Comparison of ENCODE assay signal across 23 cellular contexts in the genomic region with DNA sequence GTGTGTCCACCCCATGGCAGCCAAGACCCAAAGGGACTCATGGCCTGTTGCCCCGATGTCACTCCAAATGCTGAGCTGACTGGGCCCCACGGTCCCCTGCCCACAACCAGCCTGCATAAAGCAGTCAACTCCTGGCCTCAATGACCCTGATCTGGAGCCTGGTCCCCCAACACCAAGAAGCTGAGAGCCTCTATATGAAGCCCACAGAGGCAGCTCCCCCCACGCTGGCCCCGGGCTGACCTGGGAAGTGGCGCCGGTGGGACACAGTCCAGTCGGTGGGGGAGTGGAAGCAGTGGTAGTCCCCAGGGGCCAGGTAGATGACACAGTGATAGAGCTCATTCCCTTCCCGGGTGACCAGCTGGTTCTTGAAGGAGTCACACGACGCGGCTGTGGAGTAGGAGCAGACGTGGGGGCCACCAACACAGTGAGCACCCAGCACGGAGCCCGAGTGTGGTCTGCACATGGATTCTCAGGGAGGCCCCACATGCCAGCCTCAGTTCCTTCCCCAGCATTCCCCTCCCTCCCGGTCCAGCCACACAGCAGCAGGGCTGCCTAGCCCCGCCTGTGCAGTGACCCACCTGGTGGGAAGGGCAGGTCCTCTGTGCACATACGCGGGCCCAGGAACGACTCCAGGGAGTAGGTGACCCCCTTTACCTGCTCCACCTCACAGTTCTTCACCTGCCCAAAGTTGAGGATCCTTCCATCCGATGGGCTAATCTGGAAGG. TPM values are rescaled to one million over a fixed set of nuclear protein-coding genes. Genes with fewer than 3 reads are reported as not detected.
DNase-seq lines count a peak whose midpoint lies in the region; ATAC-seq, FAIRE-seq and TF ChIP-seq lines count a peak whose summit lies in the region.
"Had no signal": no experiment of that assay in that cellular context is flagged by ENCODE, and none has a peak within 500 bp of the region (broad histone marks: within the 10 kb centered on the region; RNA-seq: fewer than 3 reads in every experiment).

No MANE protein-coding gene starts in this region.

- H3K27ac ChIP-seq in HepG2 (ENCODE audit: extremely low read length, insufficient read depth, low read length) (no peak overlapping the region), right lobe of liver (no peak overlapping the region)
- H3K27ac ChIP-seq: C4-2B, coronary artery, neural progenitor cell, transverse colon had no signal

- H3K27ac Mint-ChIP-seq in activated CD8-positive, alpha-beta T cell treated with anti-CD3 and anti-CD28 coated beads, Interleukin-2, amount 10 ng/mL, durations not matched to agents 7 days and 5 days, result peak overlapping the region; percentile 49
- peak overlapping the region in 5 of 6 donors; percentile 69 to 89 (median 84) for H3K27ac Mint-ChIP-seq in immature natural killer cell
- no peak overlapping the region for H3K27ac Mint-ChIP-seq in type B pancreatic cell
- H3K27ac Mint-ChIP-seq: memory B cell had no signal

- intact Hi-C loops in HepG2 (cut with micrococcal nuclease; ENCODE audit: unreplicated experiment), result no loop called here
- intact Hi-C loops in right lobe of liver (cut with DNase I), result loop anchor here in 1 of 2 donors (10.0 kb wide), 1 partner anchor 56 kb away; no protein-coding TSS in a partner anchor

- H3K4me3 ChIP-seq in HepG2 (replicated peaks in 1 of 3; ENCODE audit: insufficient read depth in 1 of 3, low read depth in 2 of 3, low read length in 3 of 3), result no peak overlapping the region
- H3K4me3 ChIP-seq in right lobe of liver, result no peak overlapping the region
- H3K4me3 ChIP-seq: coronary artery, GM23338, neural progenitor cell, transverse colon had no signal

- H3K36me3 ChIP-seq in HepG2 (replicated peaks in 1 of 2; ENCODE audit: control insufficient read depth in 1 of 2, insufficient read depth in 2 of 2, low read length in 2 of 2) (peaks cover 31 to 49% of the 10 kb centered on the region in 2 experiments; a peak in 4 of 5 replicates), right lobe of liver (peaks cover 0 to 44% (median 10%) of the 10 kb centered on the region in 4 donors)
- H3K36me3 ChIP-seq: neural progenitor cell had no signal

- no peak for TF ChIP-seq POLR2A in HepG2 (IDR thresholded peaks at IDR 0.05; ENCODE audit: insufficient read depth in 1 of 2, low read depth in 2 of 2, low read length in 2 of 2)
- TF ChIP-seq POLR2A in right lobe of liver (IDR thresholded peaks at IDR 0.05), result no peak

- peaks cover 16% of the 10 kb centered on the region for H3K79me2 ChIP-seq in HepG2 (ENCODE audit: insufficient read depth, low read length)

- H3K9me3 ChIP-seq in HepG2 (ENCODE audit: low read length) (no peaks in the 10 kb centered on the region), right lobe of liver (no peaks in the 10 kb centered on the region)
- H3K9me3 ChIP-seq: transverse colon had no signal

- H3K36me3 Mint-ChIP-seq in activated CD8-positive, alpha-beta T cell treated with anti-CD3 and anti-CD28 coated beads, Interleukin-2, amount 10 ng/mL, durations not matched to agents 7 days and 5 days (ENCODE audit: low read depth), result peaks cover 20% of the 10 kb centered on the region
- H3K36me3 Mint-ChIP-seq in immature natural killer cell, result peaks cover 0 to 3% (median 0%) of the 10 kb centered on the region in 3 donors
- H3K36me3 Mint-ChIP-seq in type B pancreatic cell, result peaks cover 3% of the 10 kb centered on the region

- TF ChIP-seq CTCF in HepG2 (CRISPR knock-in tag; IDR thresholded peaks at IDR 0.05) (no peak), right lobe of liver (IDR thresholded peaks at IDR 0.05) (no peak), type B pancreatic cell (conservative IDR thresholded peaks at IDR 0.05) (no peak)

- H3K27me3 Mint-ChIP-seq in activated CD8-positive, alpha-beta T cell treated with anti-CD3 and anti-CD28 coated beads, Interleukin-2, amount 10 ng/mL, durations not matched to agents 7 days and 5 days (ENCODE audit: low read depth), result no peaks in the 10 kb centered on the region
- H3K27me3 Mint-ChIP-seq in immature natural killer cell (ENCODE audit: low read depth in 3 of 3) (peaks cover 6 to 19% (median 6%) of the 10 kb centered on the region in 3 donors), type B pancreatic cell (no peaks in the 10 kb centered on the region)
- H3K27me3 Mint-ChIP-seq: memory B cell, T-helper 17 cell had no signal

- H3K4me3 Mint-ChIP-seq in activated CD8-positive, alpha-beta T cell treated with anti-CD3 and anti-CD28 coated beads, Interleukin-2, amount 10 ng/mL, durations not matched to agents 7 days and 5 days, result no peak overlapping the region
- H3K4me3 Mint-ChIP-seq in immature natural killer cell, result no peak overlapping the region
- no peak overlapping the region for H3K4me3 Mint-ChIP-seq in type B pancreatic cell
- H3K4me3 Mint-ChIP-seq: GM23338, memory B cell, neural progenitor cell had no signal

- TF ChIP-seq RAD21 in HepG2 (CRISPR knock-in tag; IDR thresholded peaks at IDR 0.05), result no peak

- CTCF ChIA-PET in HepG2 (lab: Yijun Ruan, JAX; ENCODE audit: low intra/inter-chr PET ratio, low total read pairs), result no interaction called here
- CTCF ChIA-PET in activated CD8-positive, alpha-beta T cell treated with anti-CD3 and anti-CD28 coated beads, Interleukin-2, amount 10 ng/mL, durations not matched to agents 7 days and 5 days (lab: Charles Lee), result interaction anchor here (1.5 to 2.4 kb wide), 2 partner anchors 9 to 64 kb away, joined by 4 to 5 read pairs; no protein-coding TSS in a partner anchor

- in situ Hi-C loops in HepG2 (cut with HindIII; ENCODE audit: extremely low pct_ligation_motif_present, low pct_unique_long_range_greater_than_20kb), result no loop called here

- ATAC-seq in HepG2, result no peak
- ATAC-seq in right lobe of liver, result no peak
- ATAC-seq in activated CD8-positive, alpha-beta T cell treated with anti-CD3 and anti-CD28 coated beads, Interleukin-2, amount 10 ng/mL, durations not matched to agents 7 days and 5 days, result no peak
- ATAC-seq in GM21619 (IDR thresholded peaks at IDR 0.05; ENCODE audit: unreplicated experiment), result no peak
- ATAC-seq: GM23338, T-helper 17 cell had no signal

- peaks cover 14% of the 10 kb centered on the region for H3K4me1 Mint-ChIP-seq in activated CD8-positive, alpha-beta T cell treated with anti-CD3 and anti-CD28 coated beads, Interleukin-2, amount 10 ng/mL, durations not matched to agents 7 days and 5 days (ENCODE audit: low read depth)
- H3K4me1 Mint-ChIP-seq in immature natural killer cell (peaks cover 13 to 25% of the 10 kb centered on the region in 2 donors), type B pancreatic cell (ENCODE audit: unreplicated experiment) (peaks cover 15% of the 10 kb centered on the region)

- H3K4me1 ChIP-seq in HepG2 (ENCODE audit: insufficient read depth, low read length) (peaks cover 21% of the 10 kb centered on the region), right lobe of liver (peaks cover 0 to under 1% (median 0%) of the 10 kb centered on the region in 4 donors)

- peaks cover 13% of the 10 kb centered on the region; the same call in 1 of the 2 replicates for H4K20me1 ChIP-seq in HepG2 (ENCODE audit: insufficient read depth, low read length)

- TF ChIP-seq EP300 in HepG2 (IDR thresholded peaks at IDR 0.05; ENCODE audit: low read depth in 2 of 2, low read length in 2 of 2) (no peak), HepG2 (CRISPR knock-in tag; IDR thresholded peaks at IDR 0.05; ENCODE audit: borderline replicate concordance) (no peak)

- no peak overlapping the region for H3K9ac ChIP-seq in HepG2 (ENCODE audit: insufficient read depth, low read depth, low read length)
- H3K9ac ChIP-seq: neural progenitor cell had no signal

- H2AFZ ChIP-seq in HepG2 (ENCODE audit: low read length), result no peak overlapping the region
- H2AFZ ChIP-seq: GM23338, neural progenitor cell had no signal

- no TSS peak for BruUV-seq in HepG2 (replicated peaks; lab: Mats Ljungman, UMichigan)

- no peak for FAIRE-seq in HepG2 (lab: Jason Lieb, UNC)
- FAIRE-seq: small intestine, TTC549 had no signal

- POLR2A ChIA-PET in HepG2 (lab: Yijun Ruan, JAX), result interaction anchor here (1.1 kb wide), 1 partner anchor 10 kb away, joined by 3 read pairs; no protein-coding TSS in a partner anchor
- POLR2A ChIA-PET in activated CD8-positive, alpha-beta T cell treated with anti-CD3 and anti-CD28 coated beads, Interleukin-2, amount 10 ng/mL, durations not matched to agents 7 days and 5 days (lab: Charles Lee), result interaction anchor here (0.8 to 2.5 kb wide), 2 partner anchors 9 to 39 kb away, joined by 3 to 15 read pairs; no protein-coding TSS in a partner anchor

- H3K27me3 ChIP-seq in HepG2 (ENCODE audit: control insufficient read depth in 1 of 2, insufficient read depth in 2 of 2, low read length in 2 of 2), result no peaks in the 10 kb centered on the region
- no peaks in the 10 kb centered on the region for H3K27me3 ChIP-seq in right lobe of liver
- H3K27me3 ChIP-seq: neural progenitor cell, transverse colon had no signal

- WGBS in HepG2 (ENCODE audit: low lambda C conversion rate), result 100% methylated on average over 5 of the region's 20 CpGs
- 60% methylated on average over 2 of the region's 20 CpGs for WGBS in right lobe of liver (ENCODE audit: insufficient coverage, low coverage, low lambda C conversion rate, missing lambda C conversion rate)

- H3K9me3 Mint-ChIP-seq in activated CD8-positive, alpha-beta T cell treated with anti-CD3 and anti-CD28 coated beads, Interleukin-2, amount 10 ng/mL, durations not matched to agents 7 days and 5 days (ENCODE audit: insufficient read depth), result no peaks in the 10 kb centered on the region
- H3K9me3 Mint-ChIP-seq in immature natural killer cell (no peaks in the 10 kb centered on the region), type B pancreatic cell (no peaks in the 10 kb centered on the region)
- H3K9me3 Mint-ChIP-seq: GM23338, memory B cell, neural progenitor cell had no signal

- no peak overlapping the region for H3K4me2 ChIP-seq in HepG2 (ENCODE audit: low read depth, low read length)
- H3K4me2 ChIP-seq: GM23338, neural progenitor cell had no signal

- DNase-seq in HepG2 (ENCODE audit: low spot score) (no peak), right lobe of liver (no peak), immature natural killer cell (no peak), type B pancreatic cell (ENCODE audit: extremely low spot score, unreplicated experiment) (no peak)
- DNase-seq in activated CD8-positive, alpha-beta T cell treated with anti-CD3 and anti-CD28 coated beads, Interleukin-2, amount 10 ng/mL, durations not matched to agents 7 days and 5 days, result no peak
- DNase-seq in stimulated activated CD4-positive, alpha-beta T cell treated with anti-CD3 and anti-CD28 coated beads, Interleukin-1b, Interleukin-23, amount 100 ng/mL, for 48 hours, result no peak
- DNase-seq: activated CD4-positive, CD25-positive, alpha-beta regulatory T cell; DMS79 treated with DMSO at 0.1 percent for 48 hours; effector memory CD4-positive, alpha-beta T cell; GDM1; NCI-H1048; NCI-H1694; Right ventricle myocardium superior; small intestine; T-helper 17 cell; transverse colon had no signal

RNA-seq across cellular contexts. Expression of a gene that starts 41.1 kb away (rescaled TPM):
- total RNA-seq in HepG2 (2016; rRNA removed; fragmentation: Illumina TruSeq; extraction: Trizol), result 30.0 and 47.7 TPM in 2 replicates
- total RNA-seq in HepG2 (2016; cell fraction: cytosol; rRNA removed; fragmentation: Illumina TruSeq; extraction: Trizol; ENCODE audit: low read depth), result 8.9 and 9.7 TPM in 2 replicates
- 26.3 and 48.8 TPM in 2 replicates for total RNA-seq in HepG2 (2016; cell fraction: insoluble cytoplasmic fraction; rRNA removed; fragmentation: Illumina TruSeq; extraction: Trizol)
- total RNA-seq in HepG2 (2016; cell fraction: membrane; rRNA removed; fragmentation: Illumina TruSeq; extraction: Trizol), result 21.3 and 21.7 TPM in 2 replicates
- total RNA-seq in HepG2 (2016; cell fraction: nucleus; rRNA removed; fragmentation: Illumina TruSeq; extraction: Trizol), result 39.3 and 43.4 TPM in 2 replicates
- 30.1 and 38.6 TPM in 2 replicates for polyA plus RNA-seq in HepG2 (2011; rRNA removed)
- 27.5 and 28.8 TPM in 2 replicates for polyA plus RNA-seq in HepG2 (2011; cell fraction: cytosol; rRNA removed)
- polyA plus RNA-seq in HepG2 (2011; cell fraction: nucleus; rRNA removed), result 96.1 and 99.7 TPM in 2 replicates
- polyA plus RNA-seq in HepG2 (2012), result 21.9 and 29.8 TPM in 2 replicates
- 7.1 and 8.1 TPM in 2 replicates for polyA plus RNA-seq in HepG2 (2016; cell fraction: cytosol; fragmentation: Illumina TruSeq; extraction: Trizol; ENCODE audit: low read depth)
- 25.8 and 29.7 TPM in 2 replicates for polyA plus RNA-seq in HepG2 (2016; cell fraction: insoluble cytoplasmic fraction; fragmentation: Illumina TruSeq; extraction: Trizol; ENCODE audit: low read depth)
- 14.7 and 16.1 TPM in 2 replicates for polyA plus RNA-seq in HepG2 (2016; cell fraction: membrane; fragmentation: Illumina TruSeq; extraction: Trizol; ENCODE audit: low read depth)
- 78.0 and 82.4 TPM in 2 replicates for polyA plus RNA-seq in HepG2 (2016; cell fraction: nucleus; fragmentation: Illumina TruSeq; extraction: Trizol; ENCODE audit: insufficient read depth, low read depth)
- 24.4 and 42.4 TPM in 2 replicates for polyA minus RNA-seq in HepG2 (2011; rRNA and poly(A)+ RNA removed; ENCODE audit: low replicate concordance)
- 13.1 and 16.7 TPM in 2 replicates for polyA minus RNA-seq in HepG2 (2011; cell fraction: cytosol; rRNA and poly(A)+ RNA removed)
- polyA minus RNA-seq in HepG2 (2011; cell fraction: nucleus; rRNA and poly(A)+ RNA removed), result 18.4 and 22.0 TPM in 2 replicates
- total RNA-seq in right lobe of liver, result 10 to 100 TPM; 15.5 to 22.9 (median 18.1) TPM
- total RNA-seq in activated CD8-positive, alpha-beta T cell treated with anti-CD3 and anti-CD28 coated beads, Interleukin-2, amount 10 ng/mL, durations not matched to agents 7 days and 5 days, result 10 to 100 TPM; 28.8 to 29.2 TPM
- polyA plus RNA-seq in immature natural killer cell, result 10 to 100 TPM; 16.3 to 34.8 (median 25.3) TPM
- total RNA-seq in type B pancreatic cell (ENCODE audit: low replicate concordance), result 39.5 and 47.6 TPM in 2 replicates
